In genomic region chr19:49497047-49497789, GRCh38 we compare ENCODE assay signal across 8 cellular contexts. TPM values are rescaled to one million over a fixed set of nuclear protein-coding genes. Genes with fewer than 3 reads are reported as not detected.
DNase-seq lines count a peak whose midpoint lies in the region; ATAC-seq and TF ChIP-seq lines count a peak whose summit lies in the region.

No MANE protein-coding gene starts in this region.

- peak; percentile 61 for DNase-seq in Ammon's horn (ENCODE audit: low spot score)
- DNase-seq in SK-N-MC (ENCODE audit: low read depth, low spot score): no peak
- DNase-seq in adrenal gland: peak; percentile 56 to 89 (median 79)
- DNase-seq in hepatic stellate cell (ENCODE audit: low spot score): peak; percentile 71

- no peak for ATAC-seq in HG03045 (IDR thresholded peaks at IDR 0.05; ENCODE audit: unreplicated experiment)
- no peak for ATAC-seq in GM18517 (IDR thresholded peaks at IDR 0.05; ENCODE audit: unreplicated experiment)

- H3K9ac ChIP-seq in SK-N-MC (ENCODE audit: insufficient read length): peak overlapping the region; percentile 100

- H3K4me3 ChIP-seq in HEK293 (ENCODE audit: low read depth, low read length) (peak overlapping the region; percentile 89), SK-N-MC (peak overlapping the region; percentile 100), adrenal gland (peak overlapping the region in 3 of 4 donors; percentile 91 to 100 (median 99)), skin epidermis (peak overlapping the region; percentile 74 to 97 (median 93))

- POLR2A ChIA-PET in HEK293 (lab: Yijun Ruan, JAX): interaction anchor here (0.6 to 2.4 kb wide), 5 partner anchors 9 to 144 kb away, joined by 3 to 26 read pairs (median 18); partner anchors contain the start of genes RPL13A, RRAS and SCAF1

- peak in 1 of 2 donors; percentile 50 for TF ChIP-seq POLR2A in adrenal gland (IDR thresholded peaks at IDR 0.05)

- CTCF ChIA-PET in HEK293 (lab: Yijun Ruan, JAX): interaction anchor here (0.5 to 2.0 kb wide), 5 partner anchors 11 to 460 kb away, joined by 3 to 5 read pairs (median 3); no protein-coding TSS in a partner anchor

- intact Hi-C loops in adrenal gland (cut with DNase I): no loop called here

- no peaks in the 10 kb centered on the region for H3K9me3 ChIP-seq in HEK293 (ENCODE audit: control insufficient read depth, insufficient read depth, low read depth, low read length)
- no peaks in the 10 kb centered on the region for H3K9me3 ChIP-seq in SK-N-MC (ENCODE audit: low read depth, low read length)
- no peaks in the 10 kb centered on the region for H3K9me3 ChIP-seq in adrenal gland (replicated peaks in 1 of 3)

- peak overlapping the region; percentile 87 for H3K27ac ChIP-seq in HEK293 (ENCODE audit: extremely low read depth, low read depth, low read length)
- peak overlapping the region; percentile 99 for H3K27ac ChIP-seq in SK-N-MC
- peak overlapping the region; percentile 91 to 98 (median 94) for H3K27ac ChIP-seq in adrenal gland
- H3K27ac ChIP-seq in skin epidermis: peak overlapping the region; percentile 88 to 98 (median 94)

- no peaks in the 10 kb centered on the region for H3K27me3 ChIP-seq in adrenal gland

- H3K4me1 ChIP-seq in HEK293 (ENCODE audit: control insufficient read depth, insufficient read depth, low read length) (peaks cover 7% of the 10 kb centered on the region), adrenal gland (replicated peaks in 1 of 2) (peaks cover 24 to 41% of the 10 kb centered on the region in 2 donors)

- WGBS in adrenal gland, 4 donors: 14 to 19% (median 18%) methylated on average over 17 to 22 of the region's 22 CpGs

- TF ChIP-seq CTCF in HEK293 (tag by site-specific recombination; IDR thresholded peaks at IDR 0.05) (no peak), adrenal gland (IDR thresholded peaks at IDR 0.05) (no peak)

- peaks cover 15 to 47% of the 10 kb centered on the region in 2 experiments for H3K36me3 ChIP-seq in HEK293 (ENCODE audit: control insufficient read depth in 2 of 2, insufficient read depth in 1 of 2, low read length in 2 of 2)
- peaks cover 52% of the 10 kb centered on the region for H3K36me3 ChIP-seq in SK-N-MC (ENCODE audit: insufficient read depth, low read length)
- peaks cover 0 to 40% of the 10 kb centered on the region in 2 donors for H3K36me3 ChIP-seq in adrenal gland (replicated peaks in 1 of 2)

TF ChIP-seq in HEK293, 187 proteins besides CTCF, POLR2A, EP300 and RAD21 (continues in another document):
- TF ChIP-seq ZNF701 (tag by site-specific recombination; IDR thresholded peaks at IDR 0.05) (no peak), ZNF169 (tag by site-specific recombination; IDR thresholded peaks at IDR 0.05) (no peak), FEZF1 (tag by site-specific recombination; IDR thresholded peaks at IDR 0.05) (no peak), ZNF362 (tag by site-specific recombination; IDR thresholded peaks at IDR 0.05) (no peak), ZFP3 (tag by site-specific recombination; IDR thresholded peaks at IDR 0.05; ENCODE audit: low read depth) (no peak), ZNF155 (tag by site-specific recombination; IDR thresholded peaks at IDR 0.05) (no peak), YY2 (tag by site-specific recombination; IDR thresholded peaks at IDR 0.05) (no peak), GLI4 (tag by site-specific recombination; IDR thresholded peaks at IDR 0.05) (no peak), ZEB2 (tag by site-specific recombination; IDR thresholded peaks at IDR 0.05) (no peak), ZNF350 (tag by site-specific recombination; IDR thresholded peaks at IDR 0.05) (no peak), ZNF558 (tag by site-specific recombination; IDR thresholded peaks at IDR 0.05) (no peak), GFI1B (tag by site-specific recombination; IDR thresholded peaks at IDR 0.05) (no peak), ZNF18 (tag by site-specific recombination; IDR thresholded peaks at IDR 0.05) (no peak), ZNF292 (tag by site-specific recombination; IDR thresholded peaks at IDR 0.05; ENCODE audit: borderline replicate concordance, low read depth) (no peak), ZNF26 (tag by site-specific recombination; IDR thresholded peaks at IDR 0.05) (no peak), SALL2 (tag by site-specific recombination; IDR thresholded peaks at IDR 0.05; ENCODE audit: borderline replicate concordance) (no peak), ZNF514 (tag by site-specific recombination; IDR thresholded peaks at IDR 0.05) (no peak), ZNF704 (tag by site-specific recombination; IDR thresholded peaks at IDR 0.05) (no peak), ZFHX2 (tag by site-specific recombination; conservative IDR thresholded peaks at IDR 0.05) (no peak), TRIM28 (IDR thresholded peaks at IDR 0.05; ENCODE audit: borderline replicate concordance, low read length) (no peak), ZFP69B (tag by site-specific recombination; IDR thresholded peaks at IDR 0.05) (no peak), TCF7L2 (IDR thresholded peaks at IDR 0.05; ENCODE audit: borderline replicate concordance, low read depth, low read length) (no peak), ZNF48 (tag by site-specific recombination; IDR thresholded peaks at IDR 0.05) (no peak)

RNA-seq across cellular contexts. Expression of gene RPS11, which starts 1.0 kb away (rescaled TPM):
- 1,000 to 10,000 TPM; 1,528 to 3,971 (median 2,289) TPM for total RNA-seq in adrenal gland
- 1,000 to 10,000 TPM; 2,684 to 4,591 (median 2,733) TPM for polyA plus RNA-seq in adrenal gland

RNA-seq across cellular contexts. Expression of gene RPL13A, which starts 9.8 kb away (rescaled TPM):
- 1,000 to 10,000 TPM; 2,402 to 3,504 (median 2,561) TPM for total RNA-seq in adrenal gland
- 1,000 to 10,000 TPM; 1,750 to 2,828 (median 2,567) TPM for polyA plus RNA-seq in adrenal gland

RNA-seq across cellular contexts. Expression of gene FCGRT, which starts 15.2 kb away (rescaled TPM):
- 100 to 1,000 TPM; 223 to 505 (median 364) TPM for total RNA-seq in adrenal gland
- 100 to 1,000 TPM in 2 of 3 donors, 10 to 100 TPM in 1; 90.2 to 253 (median 218) TPM for polyA plus RNA-seq in adrenal gland

RNA-seq across cellular contexts. Expression of gene FLT3LG, which starts 23.2 kb away (rescaled TPM):
- 10 to 100 TPM in 3 of 8 donors, 1 to 10 TPM in 5; 4.9 to 10.6 (median 8.7) TPM for total RNA-seq in adrenal gland
- polyA plus RNA-seq in adrenal gland: 10 to 100 TPM in 2 of 3 donors, 1 to 10 TPM in 1; 1.8 to 33.8 (median 24.7) TPM

RNA-seq across cellular contexts. Expression of gene RCN3, which starts 30.6 kb away (rescaled TPM):
- 10 to 100 TPM; 15.9 to 56.4 (median 36.2) TPM for total RNA-seq in adrenal gland
- polyA plus RNA-seq in adrenal gland: 100 to 1,000 TPM in 2 of 3 donors, 1 to 10 TPM in 1; 9.3 to 232 (median 120) TPM
